In genomic region chr19:22010437-22011143, GRCh38 we compare ENCODE assay signal across 11 cellular contexts. TPM values are rescaled to one million over a fixed set of nuclear protein-coding genes. Genes with fewer than 3 reads are reported as not detected.
A peak's percentile ranks its signal among the peaks of the same experiment; 100 is the strongest.
DNase-seq lines count a peak whose midpoint lies in the region; ATAC-seq and TF ChIP-seq lines count a peak whose summit lies in the region.
"Not testable (repeated sequence)": the region's sequence is repeated elsewhere in the genome, so short reads cannot be mapped to it uniquely, and the experiment has no call there.
"Had no signal": no experiment of that assay in that cellular context is flagged by ENCODE, and none has a peak within 500 bp of the region (broad histone marks: within the 10 kb centered on the region; RNA-seq: fewer than 3 reads in every experiment).

TSS of gene ZNF208 (minus strand) at chr19:22010943. CDS start at chr19:22010794, 149 bp downstream.

- not testable (repeated sequence) for H3K27me3 Mint-ChIP-seq in CD8-positive, alpha-beta memory T cell; naive B cell

- H3K4me3 ChIP-seq in CD8-positive, alpha-beta memory T cell (ENCODE audit: low read length), result not testable (repeated sequence)
- H3K4me3 ChIP-seq in left ventricle myocardium inferior (peak within 1 kb of the TSS; percentile 73), spleen (peak within 1 kb of the TSS; percentile 12 to 66 (median 34))

- TF ChIP-seq CTCF in left ventricle myocardium inferior (IDR thresholded peaks at IDR 0.05; ENCODE audit: borderline replicate concordance); spleen (IDR thresholded peaks at IDR 0.05 in 8 of 11, conservative IDR thresholded peaks at IDR 0.05 in 3 of 11): not testable (repeated sequence)

- H3K27me3 ChIP-seq in CD8-positive, alpha-beta memory T cell (ENCODE audit: insufficient read depth, low read length, poor library complexity, severe bottlenecking); left ventricle myocardium inferior (ENCODE audit: low read depth); spleen (replicated peaks in 1 of 7): not testable (repeated sequence)

- TF ChIP-seq POLR2A in spleen (IDR thresholded peaks at IDR 0.05), result not testable (repeated sequence)

- DNase-seq in CD8-positive, alpha-beta memory T cell, result peak in 3 of 5 donors; percentile 6 to 59 (median 13)
- peak; percentile 47 for DNase-seq in SK-N-DZ (ENCODE audit: low spot score)
- DNase-seq in activated T-cell treated with anti-CD3 and anti-CD28 coated beads for 24 hours (ENCODE audit: low read depth), result peak; percentile 7
- peak in 40 of 61 donors; percentile 0 to 54 (median 13) for DNase-seq in caudate nucleus (lab: John Stamatoyannopoulos, UW)
- peak; percentile 71 for DNase-seq in left ventricle myocardium inferior
- DNase-seq in naive B cell, result peak; percentile 19
- DNase-seq in spleen, result peak; percentile 74

- H3K27ac Mint-ChIP-seq in CD8-positive, alpha-beta memory T cell, result peak within 1 kb of the TSS in 5 of 8 donors; percentile 21 to 75 (median 63)
- peak within 1 kb of the TSS in 3 of 6 donors; percentile 34 to 57 (median 47) for H3K27ac Mint-ChIP-seq in naive B cell

- not testable (repeated sequence) for H3K4me1 ChIP-seq in CD8-positive, alpha-beta memory T cell (ENCODE audit: insufficient read depth, low read length); left ventricle myocardium inferior; spleen

- not testable (repeated sequence) for H3K27ac ChIP-seq in CD8-positive, alpha-beta memory T cell (ENCODE audit: low read depth, low read length); caudate nucleus (ENCODE audit: low read depth, low read length); temporal lobe (ENCODE audit: low read depth, low read length)
- H3K27ac ChIP-seq in left ventricle myocardium inferior (replicated peaks), result peak within 1 kb of the TSS; percentile 86
- peak within 1 kb of the TSS in 3 of 8 donors; percentile 49 to 82 (median 56) for H3K27ac ChIP-seq in spleen

- CTCF ChIA-PET in CD8-positive, alpha-beta memory T cell (lab: Charles Lee), result not testable (repeated sequence)

- peaks cover 0 to 18% (median 2%) of the 10 kb centered on the region in 3 donors for H3K4me1 Mint-ChIP-seq in CD8-positive, alpha-beta memory T cell
- peaks cover 0 to 13% (median 5%) of the 10 kb centered on the region in 3 donors for H3K4me1 Mint-ChIP-seq in naive B cell

- H3K4me3 Mint-ChIP-seq in CD8-positive, alpha-beta memory T cell, result peak within 1 kb of the TSS; percentile 60 to 90 (median 77)
- H3K4me3 Mint-ChIP-seq in naive B cell, result peak within 1 kb of the TSS; percentile 75 to 92 (median 80)

- WGBS in spleen, 5 donors, result 5 to 17% (median 7%) methylated on average over 23 to 29 of the region's 29 CpGs

- not testable (repeated sequence) for H3K36me3 ChIP-seq in CD8-positive, alpha-beta memory T cell (ENCODE audit: insufficient read depth, low read length); left ventricle myocardium inferior; spleen

- POLR2A ChIA-PET in CD8-positive, alpha-beta memory T cell (lab: Charles Lee), result not testable (repeated sequence)

- H3K9me3 Mint-ChIP-seq in CD8-positive, alpha-beta memory T cell, result peaks cover 6 to 29% (median 22%) of the 10 kb centered on the region in 5 donors
- H3K9me3 Mint-ChIP-seq in naive B cell, result peaks cover 3 to 57% (median 25%) of the 10 kb centered on the region in 7 donors

- peak; percentile 72 to 83 for ATAC-seq in naive B cell (ENCODE audit: low read depth in 2 of 2)

- H3K9me3 ChIP-seq in CD8-positive, alpha-beta memory T cell (ENCODE audit: low read length); left ventricle myocardium inferior (replicated peaks): not testable (repeated sequence)
- peaks cover 0 to 95% (median 79%) of the 10 kb centered on the region in 8 donors for H3K9me3 ChIP-seq in spleen

- intact Hi-C loops in left ventricle myocardium inferior (cut with micrococcal nuclease); spleen (cut with DNase I; ENCODE audit: low total_unique reads): not testable (repeated sequence)

- not testable (repeated sequence) for H3K36me3 Mint-ChIP-seq in CD8-positive, alpha-beta memory T cell; naive B cell

RNA-seq across cellular contexts. Expression of gene ZNF208, which starts in this region (rescaled TPM):
- 1 to 10 TPM; 1.8 to 2.6 TPM for total RNA-seq in CD8-positive, alpha-beta memory T cell
- polyA plus RNA-seq in CD8-positive, alpha-beta memory T cell, result 0.51 TPM
- 4.6 and 5.5 TPM in 2 replicates for polyA plus RNA-seq in SK-N-DZ (2014; cell fraction: cytosol; rRNA removed)
- polyA plus RNA-seq in SK-N-DZ (2014; cell fraction: nucleus; rRNA removed), result 5.2 and 6.7 TPM in 2 replicates
- 43.3 TPM for total RNA-seq in left ventricle myocardium inferior
- polyA plus RNA-seq in naive B cell (ENCODE audit: low read depth in 6 of 6), result 1 to 10 TPM in 3 of 6 donors, under 1 TPM in 3; 0.42 to 5.0 (median 1.2) TPM
- 10 to 100 TPM in 2 of 7 donors, 1 to 10 TPM in 5; 6.1 to 24.1 (median 6.9) TPM for total RNA-seq in spleen
- 1 to 10 TPM in 2 of 3 donors, under 1 TPM in 1; 0.78 to 1.4 (median 1.0) TPM for polyA plus RNA-seq in spleen
- 23.4 TPM for total RNA-seq in temporal lobe
- total RNA-seq: activated T-helper 1 cell treated with anti-CD3 and anti-CD28 coated beads, Interleukin-12 subunit alpha, Interleukin-12 subunit beta, Interleukin-2, Interleukin-4 antibody, amounts not matched to agents 30 ng/mL and 10 ng/mL and 1 ng/mL, durations not matched to agents 14 hours and 24 hours and 36 hours; GM12878; PC-3 had no signal

Comparison
In these comparisons a context has a peak if more than half of its experiments do, and no peak if none do; other contexts are left out.
1. DNase-seq: peak in every context shown above with its lines; median percentile 74 in spleen; 71 in left ventricle myocardium inferior; 47 in SK-N-DZ; 19 in naive B cell; 13 in CD8-positive, alpha-beta memory T cell; 13 in caudate nucleus; 7 in activated T-cell treated with anti-CD3 and anti-CD28 coated beads for 24 hours.